ENCODE assay signal across 7 cellular contexts in genomic region chr5:34371817-34372216, GRCh38.
A peak's percentile ranks its signal among the peaks of the same experiment; 100 is the strongest.
DNase-seq lines count a peak whose midpoint lies in the region; ATAC-seq, FAIRE-seq and TF ChIP-seq lines count a peak whose summit lies in the region.
"Not testable (repeated sequence)": the region's sequence is repeated elsewhere in the genome, so short reads cannot be mapped to it uniquely, and the experiment has no call there.

No MANE protein-coding gene starts in this region.

- H3K4me3 Mint-ChIP-seq in stimulated activated naive B cell treated with anti-CD40 and anti-IgM and Interleukin-4, amounts not matched to agents 10 μg/mL and 1 μg/mL and 100 μg/mL, for 72 hours: peak overlapping the region in 1 of 2 donors; percentile 43

- not testable (repeated sequence) for H3K79me2 ChIP-seq in GM12878 (ENCODE audit: control insufficient read depth, insufficient read depth, low read length)

- H3K36me3 ChIP-seq in GM12878 (ENCODE audit: control insufficient read depth in 2 of 2, insufficient read depth in 2 of 2, low read length in 1 of 2): not testable (repeated sequence)

- H3K27ac Mint-ChIP-seq in stimulated activated naive B cell treated with anti-CD40 and anti-IgM and Interleukin-4, amounts not matched to agents 10 μg/mL and 1 μg/mL and 100 μg/mL, for 72 hours: peak overlapping the region; percentile 47

- H3K4me3 ChIP-seq in GM12878: not testable (repeated sequence)

- not testable (repeated sequence) for H3K27ac ChIP-seq in GM12878 (ENCODE audit: control insufficient read depth, insufficient read depth)

- H3K4me1 Mint-ChIP-seq in stimulated activated naive B cell treated with anti-CD40 and anti-IgM and Interleukin-4, amounts not matched to agents 10 μg/mL and 1 μg/mL and 100 μg/mL, for 72 hours: not testable (repeated sequence)

- not testable (repeated sequence) for H4K20me1 ChIP-seq in GM12878 (ENCODE audit: control insufficient read depth, insufficient read depth)

- TF ChIP-seq CTCF in GM12878 (IDR thresholded peaks at IDR 0.05 in 2 of 3, conservative IDR thresholded peaks at IDR 0.05 in 1 of 3; ENCODE audit: control insufficient read depth in 2 of 3, extremely low read depth in 1 of 3, insufficient read depth in 1 of 3, low read depth in 3 of 3, low read length in 3 of 3): not testable (repeated sequence)

- WGBS in GM12878 (ENCODE audit: insufficient coverage, insufficient replicate concordance, low lambda C conversion rate, missing lambda C conversion rate): 0% methylated on average over 1 of the region's 1 CpG

- TF ChIP-seq EP300 in GM12878 (IDR thresholded peaks at IDR 0.05; ENCODE audit: borderline replicate concordance in 1 of 2, control insufficient read depth in 1 of 2, low read depth in 2 of 2, low read length in 2 of 2): not testable (repeated sequence)

- POLR2A ChIA-PET in GM12878 (lab: Charles Lee): not testable (repeated sequence)

- CTCF ChIA-PET in GM12878 (lab: Yijun Ruan, JAX): not testable (repeated sequence)

- peak; percentile 31 for FAIRE-seq in GM18507 (lab: Jason Lieb, UNC)
- peak; percentile 71 for FAIRE-seq in GM19239 (lab: Jason Lieb, UNC)
- FAIRE-seq in GM12878 (lab: Jason Lieb, UNC): not testable (repeated sequence)
- FAIRE-seq in urothelium cell line (lab: Jason Lieb, UNC): peak; percentile 23

- DNase-seq in GM18507 (ENCODE audit: extremely low spot score, insufficient read length, low read depth); GM19239 (ENCODE audit: insufficient read length, low spot score); GM12878 (ENCODE audit: low read depth, low spot score); stimulated activated naive B cell treated with anti-CD40 and anti-IgM and Interleukin-4, amounts not matched to agents 10 μg/mL and 1 μg/mL and 100 μg/mL, for 72 hours; urothelium cell line (ENCODE audit: low spot score): not testable (repeated sequence)
- peak; percentile 2 for DNase-seq in M059J (ENCODE audit: low read depth)

- not testable (repeated sequence) for H3K4me2 ChIP-seq in GM12878 (ENCODE audit: control insufficient read depth, insufficient read depth)

- not testable (repeated sequence) for H2AFZ ChIP-seq in GM12878 (ENCODE audit: control insufficient read depth, low read depth, low read length)

- H3K27me3 ChIP-seq in GM12878 (replicated peaks in 1 of 2; ENCODE audit: control insufficient read depth in 2 of 2, insufficient read depth in 2 of 2, low read length in 1 of 2): not testable (repeated sequence)

- BruUV-seq in GM12878 (replicated peaks; lab: Mats Ljungman, UMichigan): not testable (repeated sequence)

- RAD21 ChIA-PET in GM12878 (lab: Charles Lee; ENCODE audit: unreplicated experiment): not testable (repeated sequence)

- TF ChIP-seq POLR2A in GM12878 (IDR thresholded peaks at IDR 0.05; ENCODE audit: low read depth, low read length): not testable (repeated sequence)

- H3K27me3 Mint-ChIP-seq in stimulated activated naive B cell treated with anti-CD40 and anti-IgM and Interleukin-4, amounts not matched to agents 10 μg/mL and 1 μg/mL and 100 μg/mL, for 72 hours: not testable (repeated sequence)

- not testable (repeated sequence) for H3K9me3 ChIP-seq in GM12878 (replicated peaks; ENCODE audit: control insufficient read depth, insufficient read depth, low read length)

- SMC1A ChIA-PET in GM12878 (lab: Charles Lee; ENCODE audit: uncharacterized antibody, unreplicated experiment): not testable (repeated sequence)

- H3K4me1 ChIP-seq in GM12878 (ENCODE audit: control insufficient read depth, insufficient read depth, low read length): not testable (repeated sequence)

- not testable (repeated sequence) for TF ChIP-seq RAD21 in GM12878 (IDR thresholded peaks at IDR 0.05; ENCODE audit: insufficient read depth, low read depth, low read length)

- intact Hi-C loops in GM12878 (cut with micrococcal nuclease; ENCODE audit: unreplicated experiment): not testable (repeated sequence)

- not testable (repeated sequence) for H3K9me3 Mint-ChIP-seq in stimulated activated naive B cell treated with anti-CD40 and anti-IgM and Interleukin-4, amounts not matched to agents 10 μg/mL and 1 μg/mL and 100 μg/mL, for 72 hours

- H3K9ac ChIP-seq in GM12878 (ENCODE audit: control insufficient read depth, insufficient read depth, low read length): not testable (repeated sequence)

- not testable (repeated sequence) for H3K36me3 Mint-ChIP-seq in stimulated activated naive B cell treated with anti-CD40 and anti-IgM and Interleukin-4, amounts not matched to agents 10 μg/mL and 1 μg/mL and 100 μg/mL, for 72 hours

- ATAC-seq in HG02759 (IDR thresholded peaks at IDR 0.05; ENCODE audit: unreplicated experiment) (peak; percentile 49), GM12878 (peak; percentile 59)
- peak; percentile 74 to 87 for ATAC-seq in stimulated activated naive B cell treated with anti-CD40 and anti-IgM and Interleukin-4, amounts not matched to agents 10 μg/mL and 1 μg/mL and 100 μg/mL, for 72 hours (replicated peaks)

- in situ Hi-C loops in GM12878 (cut with MboI): not testable (repeated sequence)
